ENCODE assay signal across 19 cellular contexts in genomic region chr9:137986268-137987099, GRCh38.
"Had no signal": no experiment of that assay in that cellular context is flagged by ENCODE, and none has a peak within 500 bp of the region (broad histone marks: within the 10 kb centered on the region; RNA-seq: fewer than 3 reads in every experiment).

No MANE protein-coding gene starts in this region.

- H3K36me3 ChIP-seq: esophagus muscularis mucosa, neural progenitor cell, right lobe of liver, upper lobe of left lung had no signal

- ATAC-seq: left cardiac atrium; mucosa of descending colon; psoas muscle; stimulated activated naive CD8-positive, alpha-beta T cell treated with anti-CD3 and anti-CD28 coated beads, Interleukin-15, amount 100 ng/mL, for 72 hours had no signal

- H3K4me3 Mint-ChIP-seq: activated CD4-positive, alpha-beta memory T cell treated with anti-CD3 and anti-CD28 coated beads for 36 hours; neural progenitor cell; stimulated activated naive CD8-positive, alpha-beta T cell treated with anti-CD3 and anti-CD28 coated beads, Interleukin-15, amount 100 ng/mL, for 72 hours; T-helper 2 cell treated with Interferon-gamma antibody and Interleukin-4, amounts not matched to agents 5 μg/mL and 100 μg/mL, for 36 hours had no signal

- H3K9me3 Mint-ChIP-seq: activated CD4-positive, alpha-beta memory T cell treated with anti-CD3 and anti-CD28 coated beads for 36 hours; activated T-helper 2 cell treated with anti-CD3 and anti-CD28 coated beads, Interferon-gamma antibody, Interleukin-2, Interleukin-4, amounts not matched to agents 10 μg/mL and 5 μg/mL and 100 μg/mL, durations not matched to agents 14 hours and 24 hours and 36 hours; stimulated activated naive CD8-positive, alpha-beta T cell treated with anti-CD3 and anti-CD28 coated beads, Interleukin-15, amount 100 ng/mL, for 72 hours; T-helper 2 cell treated with Interferon-gamma antibody and Interleukin-4, amounts not matched to agents 5 μg/mL and 100 μg/mL, for 36 hours had no signal

- DNase-seq: activated CD4-positive, alpha-beta memory T cell treated with anti-CD3 and anti-CD28 coated beads for 36 hours; activated naive CD4-positive, alpha-beta T cell treated with anti-CD3 and anti-CD28 coated beads, Interleukin-2, amount 50 U/mL, for 16 hours; activated T-cell treated with anti-CD3 and anti-CD28 coated beads for 4 hours; effector CD8-positive, alpha-beta T cell; left cardiac atrium; mammary epithelial cell; mucosa of descending colon; naive B cell; psoas muscle; right lobe of liver; SK-N-SH; small intestine; stimulated activated CD4-positive, alpha-beta T cell treated with anti-CD3 and anti-CD28 coated beads, Interleukin-4, amount 100 ng/mL, for 1 hour; stimulated activated naive CD8-positive, alpha-beta T cell treated with anti-CD3 and anti-CD28 coated beads, Interleukin-15, amount 100 ng/mL, for 72 hours had no signal

- H3K27me3 ChIP-seq: neural progenitor cell, right lobe of liver, upper lobe of left lung had no signal

- H3K4me1 ChIP-seq: esophagus muscularis mucosa, neural progenitor cell, psoas muscle, right lobe of liver, upper lobe of left lung had no signal

- H3K27ac ChIP-seq: esophagus muscularis mucosa, neural progenitor cell, psoas muscle, right lobe of liver, upper lobe of left lung had no signal

- H3K4me3 ChIP-seq: esophagus muscularis mucosa, mucosa of descending colon, neural progenitor cell, psoas muscle, right lobe of liver, upper lobe of left lung had no signal

- H3K27ac Mint-ChIP-seq: activated CD4-positive, alpha-beta memory T cell treated with anti-CD3 and anti-CD28 coated beads for 36 hours; activated T-helper 2 cell treated with anti-CD3 and anti-CD28 coated beads, Interferon-gamma antibody, Interleukin-2, Interleukin-4, amounts not matched to agents 10 μg/mL and 5 μg/mL and 100 μg/mL, durations not matched to agents 14 hours and 24 hours and 36 hours; naive B cell; T-helper 2 cell treated with Interferon-gamma antibody and Interleukin-4, amounts not matched to agents 5 μg/mL and 100 μg/mL, for 36 hours had no signal

- H3K36me3 Mint-ChIP-seq: activated CD4-positive, alpha-beta memory T cell treated with anti-CD3 and anti-CD28 coated beads for 36 hours; neural progenitor cell had no signal

- H3K9me3 ChIP-seq: esophagus muscularis mucosa, mucosa of descending colon, psoas muscle, right lobe of liver, SK-N-SH, upper lobe of left lung had no signal

- H3K4me1 Mint-ChIP-seq: naive B cell; stimulated activated naive CD8-positive, alpha-beta T cell treated with anti-CD3 and anti-CD28 coated beads, Interleukin-15, amount 100 ng/mL, for 72 hours had no signal
